In the genomic region with DNA sequence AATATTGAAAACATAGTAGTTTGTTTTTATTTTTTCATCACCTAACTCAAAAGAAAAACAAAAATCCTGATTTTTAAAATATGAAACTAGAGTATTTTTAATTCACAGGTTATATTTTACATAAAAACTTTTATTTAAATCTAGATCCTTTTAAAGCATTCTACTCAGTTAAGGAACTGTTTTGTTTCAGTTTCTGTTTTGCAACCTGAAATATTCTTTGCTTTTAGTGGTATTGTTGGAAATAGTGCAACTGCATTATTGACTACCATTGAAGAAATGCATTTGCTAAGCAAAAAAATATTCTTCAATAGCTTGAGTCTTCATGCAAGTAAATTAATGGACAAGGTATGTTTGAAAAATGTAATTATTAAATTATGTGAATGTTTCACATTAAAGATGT, we compare ENCODE assay signal across 34 cellular contexts. TPM values are rescaled to one million over a fixed set of nuclear protein-coding genes. Genes with fewer than 3 reads are reported as not detected.
DNase-seq lines count a peak whose midpoint lies in the region; ATAC-seq, FAIRE-seq and TF ChIP-seq lines count a peak whose summit lies in the region.
"Had no signal": no experiment of that assay in that cellular context is flagged by ENCODE, and none has a peak within 500 bp of the region (broad histone marks: within the 10 kb centered on the region; RNA-seq: fewer than 3 reads in every experiment).

No MANE protein-coding gene starts in this region.

- no peak for TF ChIP-seq RAD21 in HepG2 (CRISPR knock-in tag; IDR thresholded peaks at IDR 0.05)

- no peak overlapping the region for H3K9ac ChIP-seq in HepG2 (ENCODE audit: insufficient read depth, low read depth, low read length)
- H3K9ac ChIP-seq: BLaER1 treated with 17β-estradiol and CSF1 and Interleukin-3, amounts not matched to agents 10 nM and 100 nM; SK-N-SH had no signal

- H3K4me1 ChIP-seq in right lobe of liver, result no peaks in the 10 kb centered on the region
- no peaks in the 10 kb centered on the region for H3K4me1 ChIP-seq in HepG2 (ENCODE audit: insufficient read depth, low read length)
- no peaks in the 10 kb centered on the region for H3K4me1 ChIP-seq in upper lobe of right lung
- H3K4me1 ChIP-seq: BLaER1 treated with 17β-estradiol and CSF1 and Interleukin-3, amounts not matched to agents 10 nM and 100 nM had no signal

- no peaks in the 10 kb centered on the region for H3K36me3 ChIP-seq in right lobe of liver
- H3K36me3 ChIP-seq in HepG2 (replicated peaks in 1 of 2; ENCODE audit: control insufficient read depth in 1 of 2, insufficient read depth in 2 of 2, low read length in 2 of 2), result peaks cover 2 to 9% of the 10 kb centered on the region in 2 experiments; a peak in 2 of 5 replicates
- H3K36me3 ChIP-seq in upper lobe of right lung, result no peaks in the 10 kb centered on the region

- intact Hi-C loops in right lobe of liver (cut with DNase I), result no loop called here
- intact Hi-C loops in HepG2 (cut with micrococcal nuclease; ENCODE audit: unreplicated experiment), result no loop called here
- intact Hi-C loops in upper lobe of right lung (cut with DNase I), result loop anchor here (10.0 kb wide), 1 partner anchor 986 kb away; no protein-coding TSS in a partner anchor

- TF ChIP-seq POLR2A in right lobe of liver (IDR thresholded peaks at IDR 0.05) (no peak), HepG2 (IDR thresholded peaks at IDR 0.05; ENCODE audit: insufficient read depth in 1 of 2, low read depth in 2 of 2, low read length in 2 of 2) (no peak)

- H3K4me3 ChIP-seq in right lobe of liver (peak overlapping the region in 1 of 3 donors; percentile 12), HepG2 (replicated peaks in 1 of 3; ENCODE audit: insufficient read depth in 1 of 3, low read depth in 2 of 3, low read length in 3 of 3) (no peak overlapping the region), upper lobe of right lung (peak overlapping the region; percentile 9)
- H3K4me3 ChIP-seq: BLaER1 treated with 17β-estradiol and CSF1 and Interleukin-3, amounts not matched to agents 10 nM and 100 nM; cardiac muscle cell had no signal

- no TSS peak for BruUV-seq in HepG2 (replicated peaks; lab: Mats Ljungman, UMichigan)

- CTCF ChIA-PET in HepG2 (lab: Yijun Ruan, JAX; ENCODE audit: low intra/inter-chr PET ratio, low total read pairs), result no interaction called here

- H2AFZ ChIP-seq in HepG2 (ENCODE audit: low read length), result no peak overlapping the region

- H3K27ac ChIP-seq in right lobe of liver (no peak overlapping the region), HepG2 (ENCODE audit: extremely low read length, insufficient read depth, low read length) (no peak overlapping the region), upper lobe of right lung (no peak overlapping the region)
- H3K27ac ChIP-seq: BLaER1 treated with 17β-estradiol and CSF1 and Interleukin-3, amounts not matched to agents 10 nM and 100 nM; cardiac muscle cell had no signal

- in situ Hi-C loops in HepG2 (cut with HindIII; ENCODE audit: extremely low pct_ligation_motif_present, low pct_unique_long_range_greater_than_20kb), result no loop called here

- no peaks in the 10 kb centered on the region for H3K27me3 ChIP-seq in right lobe of liver
- no peaks in the 10 kb centered on the region for H3K27me3 ChIP-seq in HepG2 (ENCODE audit: control insufficient read depth in 1 of 2, insufficient read depth in 2 of 2, low read length in 2 of 2)
- no peaks in the 10 kb centered on the region for H3K27me3 ChIP-seq in upper lobe of right lung
- H3K27me3 ChIP-seq: BLaER1 treated with 17β-estradiol and CSF1 and Interleukin-3, amounts not matched to agents 10 nM and 100 nM; cardiac muscle cell had no signal

- no peaks in the 10 kb centered on the region for H3K79me2 ChIP-seq in HepG2 (ENCODE audit: insufficient read depth, low read length)

- H3K4me2 ChIP-seq in HepG2 (ENCODE audit: low read depth, low read length), result no peak overlapping the region
- H3K4me2 ChIP-seq: BLaER1 treated with 17β-estradiol and CSF1 and Interleukin-3, amounts not matched to agents 10 nM and 100 nM; SK-N-SH had no signal

- H3K9me3 ChIP-seq in right lobe of liver (no peaks in the 10 kb centered on the region), HepG2 (ENCODE audit: low read length) (no peaks in the 10 kb centered on the region), upper lobe of right lung (no peaks in the 10 kb centered on the region)
- H3K9me3 ChIP-seq: BLaER1 treated with 17β-estradiol and CSF1 and Interleukin-3, amounts not matched to agents 10 nM and 100 nM; SK-N-SH had no signal

- FAIRE-seq in HepG2 (lab: Jason Lieb, UNC) (no peak), endometrium (lab: Jason Lieb, UNC) (peak; percentile 23)
- FAIRE-seq: astrocyte had no signal

- no peaks in the 10 kb centered on the region for H4K20me1 ChIP-seq in HepG2 (ENCODE audit: insufficient read depth, low read length)
- H4K20me1 ChIP-seq: BLaER1 treated with 17β-estradiol and CSF1 and Interleukin-3, amounts not matched to agents 10 nM and 100 nM had no signal

- DNase-seq in right lobe of liver (no peak), HepG2 (ENCODE audit: low spot score) (no peak), MV-4-11 (lab: John Stamatoyannopoulos, UW) (peak; percentile 23), upper lobe of right lung (no peak), mucosa of gallbladder (ENCODE audit: low spot score) (no peak)
- DNase-seq: activated CD4-positive, alpha-beta T cell treated with anti-CD3 and anti-CD28 coated beads for 1 hour; activated effector memory CD4-positive, alpha-beta T cell treated with anti-CD3 and anti-CD28 coated beads, Interleukin-2, amount 50 U/mL, for 16 hours; activated naive CD8-positive, alpha-beta T cell treated with anti-CD3 and anti-CD28 coated beads for 36 hours; activated T-cell treated with anti-CD3 and anti-CD28 coated beads, Interleukin-2, amount 50 U/mL, for 1 hour; COR-L47; cortex of kidney; effector memory CD4-positive, alpha-beta T cell; erythroblast; head of caudate nucleus; islet precursor cell; Karpas-422; left ventricle myocardium superior; natural killer cell; NCI-H1048; NCI-H1694 treated with DMSO at 0.1 percent for 48 hours; NCI-H446 treated with DMSO at 0.1 percent for 48 hours; NCI-H82; nucleus accumbens; SK-N-SH; stimulated activated CD4-positive, alpha-beta T cell treated with anti-CD3 and anti-CD28 coated beads, Interleukin-15, amount 100 ng/mL, for 24 hours; trophoblast cell had no signal

- ATAC-seq in right lobe of liver (peak in 3 of 4 donors; percentile 43 to 76 (median 58)), HepG2 (no peak), upper lobe of right lung (no peak), HG03025 (IDR thresholded peaks at IDR 0.05; ENCODE audit: low FRiP score, unreplicated experiment) (no peak), HG02981 (IDR thresholded peaks at IDR 0.05; ENCODE audit: unreplicated experiment) (no peak)
- ATAC-seq: HCT116; left ventricle myocardium superior; stimulated activated effector memory CD8-positive, alpha-beta T cell treated with anti-CD3 and anti-CD28 coated beads, Interleukin-12 subunit alpha, Interleukin-12 subunit beta, amount 100 ng/mL, for 72 hours had no signal

- TF ChIP-seq EP300 in HepG2 (IDR thresholded peaks at IDR 0.05; ENCODE audit: low read depth in 2 of 2, low read length in 2 of 2) (no peak), HepG2 (CRISPR knock-in tag; IDR thresholded peaks at IDR 0.05; ENCODE audit: borderline replicate concordance) (no peak)

- POLR2A ChIA-PET in HepG2 (lab: Yijun Ruan, JAX), result no interaction called here

- TF ChIP-seq CTCF in right lobe of liver (IDR thresholded peaks at IDR 0.05) (no peak), HepG2 (CRISPR knock-in tag; IDR thresholded peaks at IDR 0.05) (no peak), upper lobe of right lung (IDR thresholded peaks at IDR 0.05) (no peak)

TF ChIP-seq in HepG2, 621 proteins besides CTCF, POLR2A, EP300 and RAD21 (continues in another document):
- no peak for TF ChIP-seq MEIS1 (CRISPR knock-in tag; IDR thresholded peaks at IDR 0.05; ENCODE audit: borderline replicate concordance)
- no peak for TF ChIP-seq ZNF251 (CRISPR knock-in tag; IDR thresholded peaks at IDR 0.05)
- no peak for TF ChIP-seq ZNF614 (CRISPR knock-in tag; IDR thresholded peaks at IDR 0.05; ENCODE audit: borderline replicate concordance)
- TF ChIP-seq MXI1 (IDR thresholded peaks at IDR 0.05; ENCODE audit: borderline replicate concordance, low read depth, low read length), result no peak
- TF ChIP-seq ZSCAN21 (CRISPR knock-in tag; IDR thresholded peaks at IDR 0.05; ENCODE audit: borderline replicate concordance), result no peak

RNA-seq across cellular contexts. Expression of gene COG6, which starts 43.8 kb away (rescaled TPM):
- total RNA-seq in right lobe of liver (10 to 100 TPM in 4 of 6 experiments, 1 to 10 TPM in 2; 8.6 to 15.2 (median 12.2) TPM), HepG2 (2016; rRNA removed; fragmentation: Illumina TruSeq; extraction: Trizol) (23.5 and 34.7 TPM in 2 replicates), upper lobe of right lung (34.4 TPM), mucosa of gallbladder (46.3 TPM)
- 4.1 and 4.7 TPM in 2 replicates for total RNA-seq in HepG2 (2016; cell fraction: cytosol; rRNA removed; fragmentation: Illumina TruSeq; extraction: Trizol; ENCODE audit: low read depth)
- total RNA-seq in HepG2 (2016; cell fraction: insoluble cytoplasmic fraction; rRNA removed; fragmentation: Illumina TruSeq; extraction: Trizol), result 21.9 and 30.5 TPM in 2 replicates
- total RNA-seq in HepG2 (2016; cell fraction: membrane; rRNA removed; fragmentation: Illumina TruSeq; extraction: Trizol), result 5.7 and 6.7 TPM in 2 replicates
- total RNA-seq in HepG2 (2016; cell fraction: nucleus; rRNA removed; fragmentation: Illumina TruSeq; extraction: Trizol), result 46.8 and 49.6 TPM in 2 replicates
- 17.4 and 26.1 TPM in 2 replicates for polyA plus RNA-seq in HepG2 (2011; rRNA removed)
- polyA plus RNA-seq in HepG2 (2011; cell fraction: cytosol; rRNA removed), result 9.3 and 12.5 TPM in 2 replicates
- polyA plus RNA-seq in HepG2 (2011; cell fraction: nucleus; rRNA removed), result 13.1 and 27.1 TPM in 2 replicates
- 7.6 and 16.7 TPM in 2 replicates for polyA plus RNA-seq in HepG2 (2012)
- 0.73 and 0.87 TPM in 2 replicates for polyA plus RNA-seq in HepG2 (2016; cell fraction: cytosol; fragmentation: Illumina TruSeq; extraction: Trizol; ENCODE audit: low read depth)
- 22.0 and 24.0 TPM in 2 replicates for polyA plus RNA-seq in HepG2 (2016; cell fraction: insoluble cytoplasmic fraction; fragmentation: Illumina TruSeq; extraction: Trizol; ENCODE audit: low read depth)
- 2.4 and 2.5 TPM in 2 replicates for polyA plus RNA-seq in HepG2 (2016; cell fraction: membrane; fragmentation: Illumina TruSeq; extraction: Trizol; ENCODE audit: low read depth)
- polyA plus RNA-seq in HepG2 (2016; cell fraction: nucleus; fragmentation: Illumina TruSeq; extraction: Trizol; ENCODE audit: insufficient read depth, low read depth), result 23.2 and 24.7 TPM in 2 replicates
- polyA minus RNA-seq in HepG2 (2011; rRNA and poly(A)+ RNA removed; ENCODE audit: low replicate concordance), result 5.1 and 18.3 TPM in 2 replicates
- 34.5 and 43.9 TPM in 2 replicates for polyA minus RNA-seq in HepG2 (2011; cell fraction: cytosol; rRNA and poly(A)+ RNA removed)
- polyA minus RNA-seq in HepG2 (2011; cell fraction: nucleus; rRNA and poly(A)+ RNA removed), result 75.1 and 77.6 TPM in 2 replicates

Comparison
In these comparisons a context has a peak if more than half of its experiments do, and no peak if none do; other contexts are left out.
1. ATAC-seq: peak in right lobe of liver (3 of 4); none in HepG2 (single experiment), upper lobe of right lung (single experiment), HG03025 (single experiment) and HG02981 (single experiment).